8 cellular contexts compared by ENCODE assay signal in genomic region chr1:179883739-179884138, GRCh38. TPM values are rescaled to one million over a fixed set of nuclear protein-coding genes. Genes with fewer than 3 reads are reported as not detected.
A peak's percentile ranks its signal among the peaks of the same experiment; 100 is the strongest.
DNase-seq lines count a peak whose midpoint lies in the region; ATAC-seq, FAIRE-seq and TF ChIP-seq lines count a peak whose summit lies in the region.

No MANE protein-coding gene starts in this region.

- no peaks in the 10 kb centered on the region for H3K9me3 Mint-ChIP-seq in naive B cell

- H3K4me1 Mint-ChIP-seq in naive B cell, result peaks cover 26 to 53% (median 41%) of the 10 kb centered on the region in 3 donors

- TF ChIP-seq POLR2A in testis (IDR thresholded peaks at IDR 0.05), result no peak

- peak; percentile 32 for FAIRE-seq in D721Med (lab: Jason Lieb, UNC)

- no peaks in the 10 kb centered on the region for H3K27me3 ChIP-seq in testis

- H3K4me3 ChIP-seq in choroid plexus epithelial cell (ENCODE audit: low read depth, low read length) (peak overlapping the region; percentile 90), testis (peak overlapping the region; percentile 81 to 88)

- no peaks in the 10 kb centered on the region for H3K36me3 Mint-ChIP-seq in naive B cell

- H3K27ac ChIP-seq in testis, result peak overlapping the region; percentile 95 to 98

- no peak for DNase-seq in D721Med (ENCODE audit: insufficient read length, low spot score)
- peak in 4 of 5 experiments; percentile 21 to 93 (median 61) for DNase-seq in T-helper 2 cell
- DNase-seq in choroid plexus epithelial cell (ENCODE audit: low read depth), result no peak
- DNase-seq in naive B cell, result peak; percentile 50
- DNase-seq in testis, result no peak
- DNase-seq in occipital lobe (lab: John Stamatoyannopoulos, UW), result no peak
- DNase-seq in SHP77 (lab: John Stamatoyannopoulos, UW), result no peak

- H3K27ac Mint-ChIP-seq in naive B cell, result peak overlapping the region; percentile 99 to 100 (median 100)

- H3K27me3 Mint-ChIP-seq in naive B cell, result no peaks in the 10 kb centered on the region

- ATAC-seq in HG02884 (IDR thresholded peaks at IDR 0.05; ENCODE audit: unreplicated experiment) (peak; percentile 24), naive B cell (ENCODE audit: low read depth in 2 of 2) (no peak)

- WGBS in testis, 2 donors, result 25 to 30% methylated on average over 4 of the region's 4 CpGs

- peak overlapping the region; percentile 92 to 99 (median 96) for H3K4me3 Mint-ChIP-seq in naive B cell

- no peaks in the 10 kb centered on the region for H3K36me3 ChIP-seq in testis (ENCODE audit: low read depth, missing control alignments)

- intact Hi-C loops in testis (cut with DNase I; ENCODE audit: low total_unique reads), result loop anchor here (10.0 kb wide), 1 partner anchor 71 kb away; the partner anchor contains the start of gene CEP350

- H3K9me3 ChIP-seq in testis, result no peaks in the 10 kb centered on the region

- H3K4me1 ChIP-seq in testis, result peaks cover 7% of the 10 kb centered on the region

- TF ChIP-seq CTCF in D721Med (IDR thresholded peaks at IDR 0.05; ENCODE audit: insufficient read depth, missing control alignments), result no peak
- no peak for TF ChIP-seq CTCF in choroid plexus epithelial cell (conservative IDR thresholded peaks at IDR 0.05; ENCODE audit: low read depth, low read length)
- TF ChIP-seq CTCF in testis (IDR thresholded peaks at IDR 0.05), result no peak

RNA-seq across cellular contexts. Expression of gene TOR1AIP1, which starts 1.7 kb away (rescaled TPM):
- polyA plus RNA-seq in naive B cell (ENCODE audit: low read depth in 6 of 6) (10 to 100 TPM; 60.6 to 89.2 (median 71.2) TPM), testis (ENCODE audit: insufficient read depth, low read depth, low replicate concordance) (72.3 TPM)
- total RNA-seq in testis (10 to 100 TPM; 62.7 to 63.7 TPM), occipital lobe (22.9 TPM)

RNA-seq across cellular contexts. Expression of gene TOR1AIP2, which starts 6.1 kb away (rescaled TPM):
- polyA plus RNA-seq in naive B cell (ENCODE audit: low read depth in 6 of 6) (10 to 100 TPM in 5 of 6 donors, 1 to 10 TPM in 1; 9.9 to 18.1 (median 14.2) TPM), testis (ENCODE audit: insufficient read depth, low read depth, low replicate concordance) (25.9 TPM)
- total RNA-seq in testis (10 to 100 TPM; 71.5 to 90.4 TPM), occipital lobe (54.3 TPM)

Comparison
In these comparisons a context has a peak if more than half of its experiments do, and no peak if none do; other contexts are left out.
1. DNase-seq: peak in T-helper 2 cell (4 of 5) and naive B cell (single experiment); none in D721Med (single experiment), choroid plexus epithelial cell (single experiment), testis (single experiment), occipital lobe (single experiment) and SHP77 (0 of 2).